In the genomic region with DNA sequence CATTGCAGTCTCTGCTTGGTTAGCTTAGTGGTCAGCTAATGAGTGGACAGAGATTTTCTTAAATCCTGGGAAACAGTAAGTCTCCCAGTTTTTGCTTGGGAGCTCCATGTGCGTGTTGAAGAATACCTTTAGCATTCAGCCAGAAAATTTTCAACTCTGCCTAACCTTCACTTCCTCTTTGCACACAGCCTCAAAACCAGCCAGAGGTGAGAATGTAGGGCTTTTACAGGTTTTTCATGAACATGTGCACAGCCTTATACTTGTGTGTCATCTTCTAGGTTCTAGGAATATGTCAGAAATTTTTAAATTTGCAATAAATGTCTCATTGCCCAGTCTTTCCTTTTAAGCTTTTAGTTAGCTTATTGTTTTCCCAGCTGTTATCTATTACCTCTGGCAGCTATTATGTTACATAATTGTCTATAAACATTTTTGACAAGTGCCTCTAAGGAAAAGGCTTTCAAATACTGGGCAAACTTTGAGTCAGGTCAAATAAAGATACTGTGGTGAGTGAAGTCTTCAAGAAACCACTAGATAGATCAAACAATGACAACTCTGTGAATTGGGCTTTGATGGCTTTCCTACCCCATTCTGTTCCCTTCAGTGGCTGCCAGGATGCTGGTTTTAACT, we compare ENCODE assay signal across 19 cellular contexts. TPM values are rescaled to one million over a fixed set of nuclear protein-coding genes. Genes with fewer than 3 reads are reported as not detected.
DNase-seq lines count a peak whose midpoint lies in the region; ATAC-seq, FAIRE-seq and TF ChIP-seq lines count a peak whose summit lies in the region.
"Had no signal": no experiment of that assay in that cellular context is flagged by ENCODE, and none has a peak within 500 bp of the region (broad histone marks: within the 10 kb centered on the region; RNA-seq: fewer than 3 reads in every experiment).

No MANE protein-coding gene starts in this region.

- 56 to 89% (median 74%) methylated on average over 1 of the region's 1 CpG for WGBS in small intestine, 3 donors

- FAIRE-seq in GM12891 (lab: Jason Lieb, UNC) (no peak), small intestine (lab: Jason Lieb, UNC) (no peak)
- FAIRE-seq: A549 had no signal

- H3K9me3 ChIP-seq in small intestine (ENCODE audit: control insufficient read depth, low read depth): no peaks in the 10 kb centered on the region
- H3K9me3 ChIP-seq: A549, BLaER1 had no signal

- H3K4me3 ChIP-seq in small intestine (ENCODE audit: low read depth in 1 of 2, low read length in 2 of 2): no peak overlapping the region
- H3K4me3 ChIP-seq: A549, BLaER1 had no signal

- TF ChIP-seq POLR2A in GM12891 (IDR thresholded peaks at IDR 0.05; ENCODE audit: low read depth, low read length): no peak

- no peak overlapping the region for H3K27ac ChIP-seq in small intestine (ENCODE audit: low read depth in 1 of 2, low read length in 1 of 2)
- H3K27ac ChIP-seq: A549, BLaER1 had no signal

- H3K27me3 ChIP-seq in small intestine (ENCODE audit: control insufficient read depth in 2 of 2, insufficient read depth in 2 of 2, low read length in 2 of 2): no peaks in the 10 kb centered on the region
- H3K27me3 ChIP-seq: BLaER1 had no signal

- DNase-seq in NCI-H2171 treated with DMSO at 0.1 percent for 48 hours (lab: John Stamatoyannopoulos, UW) (peak; percentile 26), NCI-H2171 (lab: John Stamatoyannopoulos, UW) (no peak), GM12891 (ENCODE audit: insufficient read length, low spot score) (no peak), NCI-H69 (lab: John Stamatoyannopoulos, UW) (peak; percentile 69), fibroblast of peridontal ligament (ENCODE audit: extremely low read depth) (peak; percentile 13), small intestine (no peak)
- no peak for DNase-seq in stimulated activated CD4-positive, alpha-beta T cell treated with anti-CD3 and anti-CD28 coated beads, Interleukin-4, amount 100 ng/mL, for 1 hour
- DNase-seq: Calu3; CD4-positive, alpha-beta memory T cell; GF-D8; HFFc6; NCI-H1048; NCI-H1694 treated with DMSO at 0.1 percent for 48 hours; NCI-H526; Right ventricle myocardium superior; T1000 had no signal

- no peak for ATAC-seq in GM18511 (IDR thresholded peaks at IDR 0.05; ENCODE audit: unreplicated experiment)
- ATAC-seq: A549 had no signal

- no peaks in the 10 kb centered on the region for H3K36me3 ChIP-seq in small intestine (ENCODE audit: control insufficient read depth in 2 of 2, insufficient read depth in 2 of 2, low read length in 2 of 2)
- H3K36me3 ChIP-seq: BLaER1 had no signal

- no peaks in the 10 kb centered on the region for H3K4me1 ChIP-seq in small intestine (ENCODE audit: control insufficient read depth in 2 of 2, insufficient read depth in 1 of 2, low read depth in 1 of 2, low read length in 1 of 2)
- H3K4me1 ChIP-seq: A549, BLaER1 had no signal

TF ChIP-seq in GM12891, 5 proteins besides CTCF, POLR2A, EP300 and RAD21:
- TF ChIP-seq SPI1 (IDR thresholded peaks at IDR 0.05; ENCODE audit: low read depth, low read length) (peak; percentile 66), PAX5 (IDR thresholded peaks at IDR 0.05; ENCODE audit: insufficient read depth, low read length, severe bottlenecking) (no peak)

RNA-seq across cellular contexts. Expression of a gene that starts 12.7 kb away (rescaled TPM):
- 8.5 TPM for polyA plus RNA-seq in GM12891 (2012; ENCODE audit: low read depth, missing spikeins)
- polyA plus RNA-seq in small intestine: 1 to 10 TPM in 2 of 3 donors, not detected in 1; 2.6 to 2.9 TPM
- polyA plus RNA-seq: CD4-positive, alpha-beta memory T cell had no signal

RNA-seq across cellular contexts. Expression of a gene that starts 41.9 kb away (rescaled TPM):
- polyA plus RNA-seq in GM12891 (2012; ENCODE audit: low read depth, missing spikeins): 5.5 TPM
- 1 to 10 TPM; 7.0 to 8.5 (median 7.8) TPM for polyA plus RNA-seq in small intestine

Comparison
In these comparisons a context has a peak if more than half of its experiments do, and no peak if none do; other contexts are left out.
1. DNase-seq: peak in NCI-H2171 treated with DMSO at 0.1 percent for 48 hours (single experiment), NCI-H69 (single experiment) and fibroblast of peridontal ligament (single experiment); none in NCI-H2171 (single experiment), GM12891 (single experiment), small intestine (single experiment) and stimulated activated CD4-positive, alpha-beta T cell treated with anti-CD3 and anti-CD28 coated beads, Interleukin-4, amount 100 ng/mL, for 1 hour (single experiment).